ENCODE assay signal across 21 cellular contexts in genomic region chr3:48248095-48248863, GRCh38. TPM values are rescaled to one million over a fixed set of nuclear protein-coding genes. Genes with fewer than 3 reads are reported as not detected.
DNase-seq lines count a peak whose midpoint lies in the region; ATAC-seq, FAIRE-seq and TF ChIP-seq lines count a peak whose summit lies in the region.
"Had no signal": no experiment of that assay in that cellular context is flagged by ENCODE, and none has a peak within 500 bp of the region (broad histone marks: within the 10 kb centered on the region; RNA-seq: fewer than 3 reads in every experiment).

No MANE protein-coding gene starts in this region.

- H3K9me1 ChIP-seq in keratinocyte (ENCODE audit: control insufficient read depth, extremely low read depth, insufficient read depth, low read length): no peaks in the 10 kb centered on the region

- peak overlapping the region; percentile 71 for H3K27ac Mint-ChIP-seq in activated T-helper 1 cell treated with anti-CD3 and anti-CD28 coated beads, Interleukin-12 subunit alpha, Interleukin-12 subunit beta, Interleukin-2, Interleukin-4 antibody, amounts not matched to agents 30 ng/mL and 10 ng/mL and 1 ng/mL, durations not matched to agents 14 hours and 24 hours and 36 hours

- H3K36me3 ChIP-seq in keratinocyte (ENCODE audit: control insufficient read depth in 2 of 2, extremely low read depth in 1 of 2, insufficient read depth in 2 of 2, low read length in 2 of 2) (peaks cover 3 to 15% of the 10 kb centered on the region in 2 experiments), osteoblast (ENCODE audit: insufficient read depth, low read length) (no peaks in the 10 kb centered on the region)

- no peak for FAIRE-seq in keratinocyte (lab: Jason Lieb, UNC)
- FAIRE-seq: GM12892 had no signal

- no peak overlapping the region for H2AFZ ChIP-seq in keratinocyte (ENCODE audit: control insufficient read depth, low read length)
- no peak overlapping the region for H2AFZ ChIP-seq in osteoblast (ENCODE audit: low read length)
- H2AFZ ChIP-seq: parathyroid adenoma had no signal

- dilution Hi-C loops in keratinocyte (cut with MboI; ENCODE audit: extremely low pct_ligation_motif_present, low sequenced_read_pairs): no loop called here

- ATAC-seq in HG02970 (IDR thresholded peaks at IDR 0.05; ENCODE audit: low FRiP score, unreplicated experiment): no peak
- ATAC-seq: mucosa of descending colon had no signal

- H3K4me1 Mint-ChIP-seq in activated T-helper 1 cell treated with anti-CD3 and anti-CD28 coated beads, Interleukin-12 subunit alpha, Interleukin-12 subunit beta, Interleukin-2, Interleukin-4 antibody, amounts not matched to agents 30 ng/mL and 10 ng/mL and 1 ng/mL, durations not matched to agents 14 hours and 24 hours and 36 hours (ENCODE audit: low read depth): peaks cover 30% of the 10 kb centered on the region

- no peaks in the 10 kb centered on the region for H3K27me3 ChIP-seq in keratinocyte (ENCODE audit: control insufficient read depth, extremely low read depth, insufficient read depth, low read length)
- H3K27me3 ChIP-seq in osteoblast (ENCODE audit: insufficient read depth, low read length): no peaks in the 10 kb centered on the region

- H3K79me2 ChIP-seq in keratinocyte (ENCODE audit: control insufficient read depth, insufficient read depth, low read length) (peaks cover 37% of the 10 kb centered on the region), osteoblast (ENCODE audit: insufficient read depth, low read length) (no peaks in the 10 kb centered on the region)

- H3K9ac ChIP-seq in keratinocyte (ENCODE audit: control insufficient read depth, extremely low read depth, insufficient read depth, low read length): no peak overlapping the region
- H3K9ac ChIP-seq: parathyroid adenoma had no signal

- DNase-seq in AG10803 (ENCODE audit: low read depth) (peak; percentile 86), GM03348 (ENCODE audit: low spot score) (peak; percentile 65), keratinocyte (ENCODE audit: low read depth, low spot score) (no peak), osteoblast (ENCODE audit: insufficient read length, low spot score, missing footprints) (no peak), cerebellar nuclear complex (lab: John Stamatoyannopoulos, UW) (no peak)
- no peak for DNase-seq in activated T-helper 1 cell treated with anti-CD3 and anti-CD28 coated beads, Interleukin-12 subunit alpha, Interleukin-12 subunit beta, Interleukin-2, Interleukin-4 antibody, amounts not matched to agents 30 ng/mL and 10 ng/mL and 1 ng/mL, durations not matched to agents 14 hours and 24 hours and 36 hours (ENCODE audit: low spot score)
- DNase-seq: activated CD4-positive, alpha-beta T cell treated with anti-CD3 and anti-CD28 coated beads, Interleukin-2, amount 50 U/mL, for 4 hours; activated naive CD4-positive, alpha-beta T cell; CD4-positive, alpha-beta T cell; mucosa of descending colon; NCI-H187; NCI-H524 treated with DMSO at 0.1 percent for 48 hours; RPMI8226 had no signal

- TF ChIP-seq CTCF in AG10803 (conservative IDR thresholded peaks at IDR 0.05; ENCODE audit: low read length) (no peak), keratinocyte (optimal IDR thresholded peaks at IDR 0.05 in 1 of 3, IDR thresholded peaks at IDR 0.05 in 1 of 3, conservative IDR thresholded peaks at IDR 0.05 in 1 of 3; ENCODE audit: extremely low read depth in 1 of 3, insufficient read depth in 2 of 3, low read length in 3 of 3) (no peak), osteoblast (IDR thresholded peaks at IDR 0.05; ENCODE audit: extremely low read depth, low read depth, low read length) (no peak)

- no peak overlapping the region for H3K4me3 Mint-ChIP-seq in activated T-helper 1 cell treated with anti-CD3 and anti-CD28 coated beads, Interleukin-12 subunit alpha, Interleukin-12 subunit beta, Interleukin-2, Interleukin-4 antibody, amounts not matched to agents 30 ng/mL and 10 ng/mL and 1 ng/mL, durations not matched to agents 14 hours and 24 hours and 36 hours
- H3K4me3 Mint-ChIP-seq: CD4-positive, alpha-beta T cell had no signal

- H4K20me1 ChIP-seq in keratinocyte (ENCODE audit: control insufficient read depth, extremely low read depth, insufficient read depth, low read length) (no peaks in the 10 kb centered on the region), osteoblast (ENCODE audit: insufficient read depth, low read length) (no peaks in the 10 kb centered on the region)

- no peaks in the 10 kb centered on the region for H3K27me3 Mint-ChIP-seq in activated T-helper 1 cell treated with anti-CD3 and anti-CD28 coated beads, Interleukin-12 subunit alpha, Interleukin-12 subunit beta, Interleukin-2, Interleukin-4 antibody, amounts not matched to agents 30 ng/mL and 10 ng/mL and 1 ng/mL, durations not matched to agents 14 hours and 24 hours and 36 hours (ENCODE audit: insufficient read depth)
- H3K27me3 Mint-ChIP-seq: CD4-positive, alpha-beta T cell had no signal

- H3K4me3 ChIP-seq in AG10803 (ENCODE audit: low read length) (no peak overlapping the region), keratinocyte (ENCODE audit: control insufficient read depth in 2 of 3, extremely low read depth in 1 of 3, insufficient read depth in 2 of 3, low read depth in 1 of 3, low read length in 3 of 3) (no peak overlapping the region), osteoblast (ENCODE audit: insufficient read depth, low read length) (no peak overlapping the region)
- H3K4me3 ChIP-seq: mucosa of descending colon had no signal

- H3K4me2 ChIP-seq in keratinocyte (ENCODE audit: control insufficient read depth, extremely low read depth, insufficient read depth, low read depth, low read length) (peak overlapping the region; percentile 3), osteoblast (ENCODE audit: insufficient read depth, low read length) (no peak overlapping the region)

- no peaks in the 10 kb centered on the region for H3K9me3 Mint-ChIP-seq in activated T-helper 1 cell treated with anti-CD3 and anti-CD28 coated beads, Interleukin-12 subunit alpha, Interleukin-12 subunit beta, Interleukin-2, Interleukin-4 antibody, amounts not matched to agents 30 ng/mL and 10 ng/mL and 1 ng/mL, durations not matched to agents 14 hours and 24 hours and 36 hours
- H3K9me3 Mint-ChIP-seq: CD4-positive, alpha-beta T cell had no signal

- intact Hi-C loops in activated T-helper 1 cell treated with anti-CD3 and anti-CD28 coated beads, Interleukin-12 subunit alpha, Interleukin-12 subunit beta, Interleukin-2, Interleukin-4 antibody, amounts not matched to agents 30 ng/mL and 10 ng/mL and 1 ng/mL, durations not matched to agents 14 hours and 24 hours and 36 hours (cut with micrococcal nuclease): no loop called here

- H3K9me3 ChIP-seq in keratinocyte (ENCODE audit: control insufficient read depth, low read depth, low read length): no peaks in the 10 kb centered on the region
- no peaks in the 10 kb centered on the region for H3K9me3 ChIP-seq in osteoblast (ENCODE audit: low read depth, low read length)
- H3K9me3 ChIP-seq: mucosa of descending colon had no signal

- no peak overlapping the region for H3K27ac ChIP-seq in keratinocyte (ENCODE audit: control insufficient read depth, insufficient read depth, low read length)
- H3K27ac ChIP-seq in osteoblast (ENCODE audit: low read depth, low read length): no peak overlapping the region
- H3K27ac ChIP-seq: parathyroid adenoma had no signal

- H3K36me3 Mint-ChIP-seq in activated T-helper 1 cell treated with anti-CD3 and anti-CD28 coated beads, Interleukin-12 subunit alpha, Interleukin-12 subunit beta, Interleukin-2, Interleukin-4 antibody, amounts not matched to agents 30 ng/mL and 10 ng/mL and 1 ng/mL, durations not matched to agents 14 hours and 24 hours and 36 hours (ENCODE audit: low read depth): peaks cover 31% of the 10 kb centered on the region

- H3K4me1 ChIP-seq in keratinocyte (ENCODE audit: control insufficient read depth, extremely low read depth, insufficient read depth, low read length) (peaks cover 21% of the 10 kb centered on the region), osteoblast (ENCODE audit: insufficient read depth, low read length) (no peaks in the 10 kb centered on the region)
- H3K4me1 ChIP-seq: parathyroid adenoma had no signal

RNA-seq across cellular contexts. Expression of gene ZNF589, which starts 7.4 kb away (rescaled TPM):
- 33.0 and 34.2 TPM in 2 replicates for total RNA-seq in activated T-helper 1 cell treated with anti-CD3 and anti-CD28 coated beads, Interleukin-12 subunit alpha, Interleukin-12 subunit beta, Interleukin-2, Interleukin-4 antibody, amounts not matched to agents 30 ng/mL and 10 ng/mL and 1 ng/mL, durations not matched to agents 14 hours and 24 hours and 36 hours
- polyA plus RNA-seq in keratinocyte: 9.1 to 12.2 TPM (median 9.6 TPM) in 3 replicates
- polyA plus RNA-seq in keratinocyte (2011; ENCODE audit: low read depth): 0.66 TPM
- polyA plus RNA-seq in keratinocyte (2011; cell fraction: cytosol; rRNA removed): 3.7 and 4.7 TPM in 2 replicates
- polyA plus RNA-seq in keratinocyte (2011; cell fraction: nucleus; rRNA removed): 24.5 and 29.1 TPM in 2 replicates
- 3.8 and 8.4 TPM in 2 replicates for polyA plus RNA-seq in keratinocyte (2012; ENCODE audit: low replicate concordance)
- 4.5 to 13.7 TPM (median 4.7 TPM) in 3 replicates for polyA minus RNA-seq in keratinocyte
- 0.77 TPM for polyA minus RNA-seq in keratinocyte (2011; cell fraction: cytosol; rRNA and poly(A)+ RNA removed)
- polyA minus RNA-seq in keratinocyte (2011; cell fraction: nucleus; rRNA and poly(A)+ RNA removed): 7.6 and 12.3 TPM in 2 replicates
- 4.7 and 5.0 TPM in 2 replicates for total RNA-seq in osteoblast

RNA-seq across cellular contexts. Expression of gene CAMP, which starts 25.0 kb away (rescaled TPM):
- total RNA-seq in activated T-helper 1 cell treated with anti-CD3 and anti-CD28 coated beads, Interleukin-12 subunit alpha, Interleukin-12 subunit beta, Interleukin-2, Interleukin-4 antibody, amounts not matched to agents 30 ng/mL and 10 ng/mL and 1 ng/mL, durations not matched to agents 14 hours and 24 hours and 36 hours: not detected in 2 replicates
- polyA plus RNA-seq in keratinocyte: 0.37 to 0.95 TPM (median 0.66 TPM) in 3 replicates
- polyA plus RNA-seq in keratinocyte (2011; ENCODE audit: low read depth): not detected
- 0.30 and 0.69 TPM in 2 replicates for polyA plus RNA-seq in keratinocyte (2011; cell fraction: cytosol; rRNA removed)
- polyA plus RNA-seq in keratinocyte (2011; cell fraction: nucleus; rRNA removed): 0.37 TPM in 1 of 2 replicates, not detected in the other
- polyA plus RNA-seq in keratinocyte (2012; ENCODE audit: low replicate concordance): 0.66 and 0.71 TPM in 2 replicates
- 0.53 TPM in 1 of 3 replicates, not detected in the others for polyA minus RNA-seq in keratinocyte
- polyA minus RNA-seq in keratinocyte (2011; cell fraction: cytosol; rRNA and poly(A)+ RNA removed): not detected
- not detected in 2 replicates for polyA minus RNA-seq in keratinocyte (2011; cell fraction: nucleus; rRNA and poly(A)+ RNA removed)
- not detected in 2 replicates for total RNA-seq in osteoblast
- total RNA-seq: CD4-positive, alpha-beta T cell; Daoy; kidney epithelial cell; LHCN-M2; mucosa of descending colon; T-helper 2 cell treated with Interferon-gamma antibody and Interleukin-4, amounts not matched to agents 100 ng/mL and 5 ng/mL, for 36 hours; temporal lobe had no signal

RNA-seq across cellular contexts. Expression of gene NME6, which starts 52.9 kb away (rescaled TPM):
- total RNA-seq in activated T-helper 1 cell treated with anti-CD3 and anti-CD28 coated beads, Interleukin-12 subunit alpha, Interleukin-12 subunit beta, Interleukin-2, Interleukin-4 antibody, amounts not matched to agents 30 ng/mL and 10 ng/mL and 1 ng/mL, durations not matched to agents 14 hours and 24 hours and 36 hours: 40.7 and 41.8 TPM in 2 replicates
- polyA plus RNA-seq in keratinocyte: 22.1 to 38.0 TPM (median 22.4 TPM) in 3 replicates
- 8.7 TPM for polyA plus RNA-seq in keratinocyte (2011; ENCODE audit: low read depth)
- polyA plus RNA-seq in keratinocyte (2011; cell fraction: cytosol; rRNA removed): 22.2 and 25.3 TPM in 2 replicates
- 16.7 and 18.6 TPM in 2 replicates for polyA plus RNA-seq in keratinocyte (2011; cell fraction: nucleus; rRNA removed)
- 9.5 and 20.7 TPM in 2 replicates for polyA plus RNA-seq in keratinocyte (2012; ENCODE audit: low replicate concordance)
- 21.5 to 27.8 TPM (median 27.5 TPM) in 3 replicates for polyA minus RNA-seq in keratinocyte
- 11.5 TPM for polyA minus RNA-seq in keratinocyte (2011; cell fraction: cytosol; rRNA and poly(A)+ RNA removed)
- 7.1 and 9.7 TPM in 2 replicates for polyA minus RNA-seq in keratinocyte (2011; cell fraction: nucleus; rRNA and poly(A)+ RNA removed)
- total RNA-seq in osteoblast: 19.5 and 23.3 TPM in 2 replicates

Comparison
In these comparisons a context has a peak if more than half of its experiments do, and no peak if none do; other contexts are left out.
1. DNase-seq: peak in AG10803 (single experiment) and GM03348 (single experiment); none in activated T-helper 1 cell treated with anti-CD3 and anti-CD28 coated beads, Interleukin-12 subunit alpha, Interleukin-12 subunit beta, Interleukin-2, Interleukin-4 antibody, amounts not matched to agents 30 ng/mL and 10 ng/mL and 1 ng/mL, durations not matched to agents 14 hours and 24 hours and 36 hours (single experiment), keratinocyte (single experiment), osteoblast (single experiment) and cerebellar nuclear complex (0 of 2).